22 cellular contexts compared by ENCODE assay signal in the genomic region with DNA sequence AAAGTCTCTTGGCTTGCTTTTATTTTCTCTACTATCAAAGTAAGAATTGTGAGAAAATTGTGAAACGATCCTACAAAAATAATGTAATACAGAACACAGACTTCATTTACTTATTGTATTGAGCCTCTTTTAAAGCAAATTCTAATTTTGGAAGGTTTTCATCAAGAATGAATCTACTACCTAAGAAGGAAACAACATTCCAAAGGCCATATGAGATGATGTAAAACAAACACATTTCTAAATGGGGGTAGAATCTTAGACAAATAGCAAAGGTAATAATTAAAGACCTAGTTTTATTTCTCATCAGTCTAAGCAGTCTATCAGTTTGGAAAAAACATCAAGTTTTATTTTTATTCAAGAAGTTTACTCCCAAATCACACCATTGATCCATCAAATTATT. TPM values are rescaled to one million over a fixed set of nuclear protein-coding genes. Genes with fewer than 3 reads are reported as not detected.
"Had no signal": no experiment of that assay in that cellular context is flagged by ENCODE, and none has a peak within 500 bp of the region (broad histone marks: within the 10 kb centered on the region; RNA-seq: fewer than 3 reads in every experiment).

No MANE protein-coding gene starts in this region.

- H3K36me3 Mint-ChIP-seq: activated naive CD8-positive, alpha-beta T cell treated with anti-CD3 and anti-CD28 coated beads for 36 hours; naive thymus-derived CD8-positive, alpha-beta T cell had no signal

- H3K4me3 Mint-ChIP-seq: activated B cell treated with CpG ODN at 0.5 μM for 24 hours; activated CD4-positive, alpha-beta T cell treated with anti-CD3 and anti-CD28 coated beads for 36 hours; activated naive CD8-positive, alpha-beta T cell treated with anti-CD3 and anti-CD28 coated beads for 36 hours; activated T-cell treated with anti-CD3 and anti-CD28 coated beads, Interleukin-2, amount 50 U/mL, for 4 hours; naive thymus-derived CD8-positive, alpha-beta T cell; neural progenitor cell; stimulated activated naive CD8-positive, alpha-beta T cell treated with anti-CD3 and anti-CD28 coated beads, Interleukin-15, amount 100 ng/mL, for 72 hours; T-helper 1 cell treated with Interleukin-12 subunit alpha and Interleukin-12 subunit beta and Interleukin-4 antibody, amounts not matched to agents 30 μg/mL and 1 μg/mL, for 36 hours had no signal

- H3K4me2 ChIP-seq: neural progenitor cell had no signal

- DNase-seq: activated B cell treated with CpG ODN at 0.5 μM for 24 hours; activated CD4-positive, alpha-beta T cell treated with anti-CD3 and anti-CD28 coated beads for 36 hours; activated CD4-positive, alpha-beta T cell treated with anti-CD3 and anti-CD28 coated beads, Interleukin-2, amount 50 U/mL, for 4 hours; activated CD8-positive, alpha-beta memory T cell treated with anti-CD3 and anti-CD28 coated beads, Interleukin-2, amount 50 U/mL, for 48 hours; activated naive CD4-positive, alpha-beta T cell; activated naive CD8-positive, alpha-beta T cell treated with anti-CD3 and anti-CD28 coated beads for 36 hours; activated T-cell treated with anti-CD3 and anti-CD28 coated beads, Interleukin-2, amount 50 U/mL, for 4 hours; amniotic stem cell; cerebellar nuclear complex; cortex of kidney; heart right ventricle; naive thymus-derived CD8-positive, alpha-beta T cell; retina; stimulated activated CD4-positive, alpha-beta T cell treated with anti-CD3 and anti-CD28 coated beads, Interleukin-1b, Interleukin-23, amount 100 ng/mL, for 48 hours; stimulated activated naive CD8-positive, alpha-beta T cell treated with anti-CD3 and anti-CD28 coated beads, Interleukin-15, amount 100 ng/mL, for 72 hours; T1000; transverse colon had no signal

- ATAC-seq: activated CD4-positive, alpha-beta T cell treated with anti-CD3 and anti-CD28 coated beads for 36 hours; activated T-cell treated with anti-CD3 and anti-CD28 coated beads, Interleukin-2, amount 50 U/mL, for 4 hours; heart right ventricle; naive thymus-derived CD8-positive, alpha-beta T cell; stimulated activated naive CD8-positive, alpha-beta T cell treated with anti-CD3 and anti-CD28 coated beads, Interleukin-15, amount 100 ng/mL, for 72 hours had no signal

- H3K27ac ChIP-seq: epithelial cell of prostate, heart right ventricle, neural progenitor cell had no signal

- H3K27me3 ChIP-seq: heart right ventricle, neural progenitor cell, transverse colon had no signal

- H3K9me3 ChIP-seq: heart right ventricle, transverse colon had no signal

- H3K4me1 Mint-ChIP-seq: activated B cell treated with CpG ODN at 0.5 μM for 24 hours; naive thymus-derived CD8-positive, alpha-beta T cell; neural progenitor cell had no signal

- H3K4me3 ChIP-seq: heart right ventricle, lung, neural progenitor cell, transverse colon had no signal

- H3K4me1 ChIP-seq: heart right ventricle, neural progenitor cell, transverse colon had no signal

- H3K36me3 ChIP-seq: neural progenitor cell had no signal

- H3K9me3 Mint-ChIP-seq: activated B cell treated with CpG ODN at 0.5 μM for 24 hours; activated T-cell treated with anti-CD3 and anti-CD28 coated beads, Interleukin-2, amount 50 U/mL, for 4 hours; activated T-helper 2 cell treated with anti-CD3 and anti-CD28 coated beads, Interferon-gamma antibody, Interleukin-2, Interleukin-4, amounts not matched to agents 10 μg/mL and 5 μg/mL and 100 μg/mL, durations not matched to agents 14 hours and 24 hours and 36 hours; neural progenitor cell; stimulated activated naive CD8-positive, alpha-beta T cell treated with anti-CD3 and anti-CD28 coated beads, Interleukin-15, amount 100 ng/mL, for 72 hours; T-helper 1 cell treated with Interleukin-12 subunit alpha and Interleukin-12 subunit beta and Interleukin-4 antibody, amounts not matched to agents 30 μg/mL and 1 μg/mL, for 36 hours had no signal

- H3K27ac Mint-ChIP-seq: activated B cell treated with CpG ODN at 0.5 μM for 24 hours; activated CD4-positive, alpha-beta T cell treated with anti-CD3 and anti-CD28 coated beads for 36 hours; activated naive CD8-positive, alpha-beta T cell treated with anti-CD3 and anti-CD28 coated beads for 36 hours; activated T-helper 2 cell treated with anti-CD3 and anti-CD28 coated beads, Interferon-gamma antibody, Interleukin-2, Interleukin-4, amounts not matched to agents 10 μg/mL and 5 μg/mL and 100 μg/mL, durations not matched to agents 14 hours and 24 hours and 36 hours; naive thymus-derived CD8-positive, alpha-beta T cell; stimulated activated naive CD8-positive, alpha-beta T cell treated with anti-CD3 and anti-CD28 coated beads, Interleukin-15, amount 100 ng/mL, for 72 hours; T-helper 1 cell treated with Interleukin-12 subunit alpha and Interleukin-12 subunit beta and Interleukin-4 antibody, amounts not matched to agents 30 μg/mL and 1 μg/mL, for 36 hours had no signal

- H2AFZ ChIP-seq: neural progenitor cell had no signal

RNA-seq across cellular contexts. Expression of gene FN1, which starts 20.6 kb away (rescaled TPM):
- total RNA-seq: activated B cell treated with CpG ODN at 0.5 μM for 24 hours had no signal
